Comparison of ENCODE assay signal across 12 cellular contexts in the genomic region with DNA sequence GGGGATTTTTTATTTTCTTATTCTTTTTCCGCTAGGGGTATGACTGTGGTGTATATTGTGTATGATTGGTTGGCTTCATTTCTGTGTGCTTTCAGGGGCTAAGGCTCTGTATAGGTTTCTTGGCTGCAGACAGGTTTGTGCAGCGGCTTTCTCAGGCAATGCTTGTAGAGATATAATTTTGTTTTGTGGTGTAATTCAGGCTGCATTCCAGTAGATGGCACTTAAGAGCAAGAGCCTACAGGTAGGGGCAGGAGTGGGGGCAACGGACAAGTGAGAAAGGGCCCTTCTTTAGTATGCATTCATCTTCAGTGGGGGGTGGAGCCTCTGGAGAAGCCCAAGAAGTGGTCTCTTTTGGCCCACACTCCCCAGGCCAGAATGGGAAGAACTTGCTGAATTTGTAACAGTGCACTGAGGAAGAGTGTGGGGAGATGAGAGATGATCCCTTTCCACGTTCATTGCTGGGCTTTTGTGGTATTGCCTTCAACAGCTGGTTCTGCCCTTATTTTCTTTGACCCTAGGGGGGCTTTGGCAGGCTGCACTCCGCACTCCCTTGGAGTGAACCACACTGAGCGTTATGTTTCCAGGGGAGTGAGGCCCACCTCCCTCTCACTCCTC.
A peak's percentile ranks its signal among the peaks of the same experiment; 100 is the strongest.
DNase-seq lines count a peak whose midpoint lies in the region; ATAC-seq, FAIRE-seq and TF ChIP-seq lines count a peak whose summit lies in the region.
"Had no signal": no experiment of that assay in that cellular context is flagged by ENCODE, and none has a peak within 500 bp of the region (broad histone marks: within the 10 kb centered on the region; RNA-seq: fewer than 3 reads in every experiment).

No MANE protein-coding gene starts in this region.

- no peak for TF ChIP-seq EP300 in K562 (IDR thresholded peaks at IDR 0.05; ENCODE audit: low read length)

- peak; percentile 25 to 63; a peak in 3 of 4 replicates for TF ChIP-seq RAD21 in K562 (CRISPR knock-in tag; conservative IDR thresholded peaks at IDR 0.05 in 1 of 2, IDR thresholded peaks at IDR 0.05 in 1 of 2)

- no peak for FAIRE-seq in K562 (lab: Jason Lieb, UNC)

- H4K20me1 ChIP-seq in Karpas-422 (ENCODE audit: insufficient read depth, low read depth, low read length) (no peaks in the 10 kb centered on the region), K562 (replicated peaks; ENCODE audit: control insufficient read depth, insufficient read depth, low read length) (no peaks in the 10 kb centered on the region)

- peak; percentile 79 for ATAC-seq in K562
- no peak for ATAC-seq in naive thymus-derived CD8-positive, alpha-beta T cell

- peaks cover 57% of the 10 kb centered on the region for H3K9me3 Mint-ChIP-seq in T-helper 1 cell treated with Interleukin-12 subunit alpha and Interleukin-12 subunit beta and Interleukin-4 antibody, amounts not matched to agents 30 μg/mL and 1 μg/mL, for 36 hours
- H3K9me3 Mint-ChIP-seq in osteocyte (ENCODE audit: unreplicated experiment) = peaks cover 17% of the 10 kb centered on the region
- H3K9me3 Mint-ChIP-seq in naive thymus-derived CD8-positive, alpha-beta T cell = peaks cover 5 to 23% (median 14%) of the 10 kb centered on the region in 9 donors

- in situ Hi-C loops in K562 (cut with MboI) = no loop called here

- no peak for TF ChIP-seq POLR2A in K562 (conservative IDR thresholded peaks at IDR 0.05)

- H3K36me3 ChIP-seq in Karpas-422 (ENCODE audit: insufficient read depth, low read length) = no peaks in the 10 kb centered on the region
- H3K36me3 ChIP-seq in K562 (ENCODE audit: control insufficient read depth, insufficient read depth, low read length) = no peaks in the 10 kb centered on the region
- H3K36me3 ChIP-seq: HAP-1, vagina had no signal

- H3K4me1 Mint-ChIP-seq in T-helper 1 cell treated with Interleukin-12 subunit alpha and Interleukin-12 subunit beta and Interleukin-4 antibody, amounts not matched to agents 30 μg/mL and 1 μg/mL, for 36 hours (ENCODE audit: low read depth) = peaks cover 33% of the 10 kb centered on the region
- H3K4me1 Mint-ChIP-seq in osteocyte (ENCODE audit: unreplicated experiment) = no peaks in the 10 kb centered on the region
- H3K4me1 Mint-ChIP-seq in naive thymus-derived CD8-positive, alpha-beta T cell = peaks cover 0 to 31% (median 1%) of the 10 kb centered on the region in 4 donors

- H3K9ac ChIP-seq in Karpas-422 (ENCODE audit: low read length) (no peak overlapping the region), K562 (ENCODE audit: insufficient read depth in 1 of 2, low read depth in 2 of 2, low read length in 2 of 2) (no peak overlapping the region)

- intact Hi-C loops in K562 (cut with micrococcal nuclease) = no loop called here

- H3K36me3 Mint-ChIP-seq in T-helper 1 cell treated with Interleukin-12 subunit alpha and Interleukin-12 subunit beta and Interleukin-4 antibody, amounts not matched to agents 30 μg/mL and 1 μg/mL, for 36 hours (ENCODE audit: low read depth) = peaks cover 42% of the 10 kb centered on the region
- no peaks in the 10 kb centered on the region for H3K36me3 Mint-ChIP-seq in osteocyte (ENCODE audit: unreplicated experiment)
- peaks cover 3 to 19% (median 19%) of the 10 kb centered on the region in 3 donors for H3K36me3 Mint-ChIP-seq in naive thymus-derived CD8-positive, alpha-beta T cell

- no peaks in the 10 kb centered on the region for H3K27me3 Mint-ChIP-seq in T-helper 1 cell treated with Interleukin-12 subunit alpha and Interleukin-12 subunit beta and Interleukin-4 antibody, amounts not matched to agents 30 μg/mL and 1 μg/mL, for 36 hours (ENCODE audit: low read depth)
- H3K27me3 Mint-ChIP-seq in osteocyte (ENCODE audit: unreplicated experiment) = peaks cover 33% of the 10 kb centered on the region
- H3K27me3 Mint-ChIP-seq in naive thymus-derived CD8-positive, alpha-beta T cell = no peaks in the 10 kb centered on the region
- H3K27me3 Mint-ChIP-seq: B cell had no signal

- 3% methylated on average over 5 of the region's 6 CpGs for WGBS in K562 (ENCODE audit: insufficient coverage, low coverage, missing lambda C conversion rate)

- no TSS peak for BruUV-seq in K562 (replicated peaks; lab: Mats Ljungman, UMichigan)

- no peak for DNase-seq in T-helper 1 cell
- DNase-seq in Karpas-422 = peak; percentile 62
- peak; percentile 10 to 33 (median 20) for DNase-seq in K562 (ENCODE audit: extremely low read depth in 1 of 4, low spot score in 3 of 4)
- no peak for DNase-seq in osteocyte (ENCODE audit: extremely low spot score, unreplicated experiment)
- DNase-seq in stimulated activated naive CD4-positive, alpha-beta T cell treated with Interleukin-2 at 50 U/mL for 16 hours (lab: John Stamatoyannopoulos, UW) = no peak
- no peak for DNase-seq in OCI-M2 (lab: John Stamatoyannopoulos, UW; ENCODE audit: unreplicated experiment)
- no peak for DNase-seq in naive thymus-derived CD8-positive, alpha-beta T cell
- DNase-seq: NCI-H2227 treated with DMSO at 0.1 percent for 48 hours had no signal

- no peaks in the 10 kb centered on the region for H3K79me2 ChIP-seq in Karpas-422 (ENCODE audit: low read length)
- H3K79me2 ChIP-seq in K562 (ENCODE audit: control insufficient read depth, insufficient read depth, low read length) = no peaks in the 10 kb centered on the region

- CTCF ChIA-PET in K562 (lab: Yijun Ruan, JAX; ENCODE audit: low intra/inter-chr PET ratio) = interaction anchor here (0.7 kb wide), 2 partner anchors 9 to 67 kb away, joined by 4 to 7 read pairs; no protein-coding TSS in a partner anchor

- H3K27me3 ChIP-seq in Karpas-422 (ENCODE audit: low read length) (no peaks in the 10 kb centered on the region), K562 (ENCODE audit: control insufficient read depth in 2 of 2, insufficient read depth in 2 of 2, low read length in 2 of 2) (peaks cover 0 to 6% of the 10 kb centered on the region in 2 experiments; a peak in 1 of 5 replicates)
- H3K27me3 ChIP-seq: vagina had no signal

- no peaks in the 10 kb centered on the region for H3K9me3 ChIP-seq in Karpas-422 (ENCODE audit: low read length)
- no peaks in the 10 kb centered on the region for H3K9me3 ChIP-seq in K562 (replicated peaks; ENCODE audit: control insufficient read depth, insufficient read depth, low read depth, low read length)
- H3K9me3 ChIP-seq: vagina had no signal

- no peak overlapping the region for H3K27ac ChIP-seq in Karpas-422 (ENCODE audit: low read length)
- H3K27ac ChIP-seq in K562 (ENCODE audit: extremely low read depth, low read depth, low read length) = no peak overlapping the region
- H3K27ac ChIP-seq: vagina had no signal

- H3K4me3 ChIP-seq in Karpas-422 (ENCODE audit: low read length) (no peak overlapping the region), K562 (no peak overlapping the region)
- H3K4me3 ChIP-seq: HAP-1, vagina had no signal

- H2AFZ ChIP-seq in Karpas-422 (ENCODE audit: low read length) (no peak overlapping the region), K562 (ENCODE audit: low read depth, low read length) (no peak overlapping the region)

- no peak overlapping the region for H3K4me3 Mint-ChIP-seq in T-helper 1 cell treated with Interleukin-12 subunit alpha and Interleukin-12 subunit beta and Interleukin-4 antibody, amounts not matched to agents 30 μg/mL and 1 μg/mL, for 36 hours
- no peak overlapping the region for H3K4me3 Mint-ChIP-seq in osteocyte (ENCODE audit: unreplicated experiment)
- peak overlapping the region in 1 of 10 donors; percentile 23 for H3K4me3 Mint-ChIP-seq in naive thymus-derived CD8-positive, alpha-beta T cell
- H3K4me3 Mint-ChIP-seq: B cell had no signal

- no peak overlapping the region for H3K4me2 ChIP-seq in Karpas-422 (ENCODE audit: low read depth, low read length, poor library complexity, severe bottlenecking)
- H3K4me2 ChIP-seq in K562 (ENCODE audit: insufficient read depth, low read length) = no peak overlapping the region

- H3K27ac Mint-ChIP-seq in T-helper 1 cell treated with Interleukin-12 subunit alpha and Interleukin-12 subunit beta and Interleukin-4 antibody, amounts not matched to agents 30 μg/mL and 1 μg/mL, for 36 hours = peak overlapping the region; percentile 14
- no peak overlapping the region for H3K27ac Mint-ChIP-seq in osteocyte (ENCODE audit: unreplicated experiment)
- H3K27ac Mint-ChIP-seq in naive thymus-derived CD8-positive, alpha-beta T cell = peak overlapping the region in 1 of 10 donors; percentile 7
- H3K27ac Mint-ChIP-seq: B cell had no signal

- H3K9me2 ChIP-seq in Karpas-422 (replicated peaks; ENCODE audit: insufficient read depth, low read length) = no peaks in the 10 kb centered on the region

- TF ChIP-seq CTCF in K562 (IDR thresholded peaks at IDR 0.05 in 2 of 3, conservative IDR thresholded peaks at IDR 0.05 in 1 of 3; ENCODE audit: insufficient read depth in 2 of 3, low read depth in 1 of 3, low read length in 3 of 3) = peak; percentile 58 to 59 (median 59)
- TF ChIP-seq CTCF in osteocyte (IDR thresholded peaks at IDR 0.05) = peak; percentile 19

- H3K4me1 ChIP-seq in Karpas-422 (ENCODE audit: low read length) (no peaks in the 10 kb centered on the region), K562 (replicated peaks in 1 of 2; ENCODE audit: control insufficient read depth in 2 of 2, insufficient read depth in 2 of 2, low read length in 2 of 2) (no peaks in the 10 kb centered on the region)
- H3K4me1 ChIP-seq: HAP-1, vagina had no signal

- no peaks in the 10 kb centered on the region for H3K9me1 ChIP-seq in K562 (ENCODE audit: control insufficient read depth, insufficient read depth, low read length)

- POLR2A ChIA-PET in K562 (lab: Yijun Ruan, JAX) = interaction anchor here (0.6 kb wide), 2 partner anchors 84 to 558 kb away, joined by 3 read pairs; no protein-coding TSS in a partner anchor
- POLR2A ChIA-PET in naive thymus-derived CD8-positive, alpha-beta T cell (lab: Charles Lee) = no interaction called here

TF ChIP-seq in K562, 482 proteins besides CTCF, POLR2A, EP300 and RAD21 (continues in another document):
- TF ChIP-seq ZKSCAN8 (CRISPR knock-in tag; IDR thresholded peaks at IDR 0.05) (no peak), ZC3H11A (IDR thresholded peaks at IDR 0.05; ENCODE audit: low read depth, low read length) (no peak), ZNF717 (CRISPR knock-in tag; IDR thresholded peaks at IDR 0.05) (no peak), CAMTA2 (CRISPR knock-in tag; conservative IDR thresholded peaks at IDR 0.05) (no peak), NUFIP1 (IDR thresholded peaks at IDR 0.05; ENCODE audit: partially characterized antibody) (no peak)
- TF ChIP-seq, protein P1, sequence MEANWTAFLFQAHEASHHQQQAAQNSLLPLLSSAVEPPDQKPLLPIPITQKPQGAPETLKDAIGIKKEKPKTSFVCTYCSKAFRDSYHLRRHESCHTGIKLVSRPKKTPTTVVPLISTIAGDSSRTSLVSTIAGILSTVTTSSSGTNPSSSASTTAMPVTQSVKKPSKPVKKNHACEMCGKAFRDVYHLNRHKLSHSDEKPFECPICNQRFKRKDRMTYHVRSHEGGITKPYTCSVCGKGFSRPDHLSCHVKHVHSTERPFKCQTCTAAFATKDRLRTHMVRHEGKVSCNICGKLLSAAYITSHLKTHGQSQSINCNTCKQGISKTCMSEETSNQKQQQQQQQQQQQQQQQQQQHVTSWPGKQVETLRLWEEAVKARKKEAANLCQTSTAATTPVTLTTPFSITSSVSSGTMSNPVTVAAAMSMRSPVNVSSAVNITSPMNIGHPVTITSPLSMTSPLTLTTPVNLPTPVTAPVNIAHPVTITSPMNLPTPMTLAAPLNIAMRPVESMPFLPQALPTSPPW (CRISPR knock-in tag; IDR thresholded peaks at IDR 0.05) = no peak

Comparison
In these comparisons a context has a peak if more than half of its experiments do, and no peak if none do; other contexts are left out.
1. DNase-seq: peak in Karpas-422 (single experiment) and K562 (4 of 4); none in T-helper 1 cell (0 of 5), osteocyte (single experiment), stimulated activated naive CD4-positive, alpha-beta T cell treated with Interleukin-2 at 50 U/mL for 16 hours (single experiment), OCI-M2 (single experiment) and naive thymus-derived CD8-positive, alpha-beta T cell (0 of 10).